ENCODE assay signal across 9 cellular contexts in the genomic region with DNA sequence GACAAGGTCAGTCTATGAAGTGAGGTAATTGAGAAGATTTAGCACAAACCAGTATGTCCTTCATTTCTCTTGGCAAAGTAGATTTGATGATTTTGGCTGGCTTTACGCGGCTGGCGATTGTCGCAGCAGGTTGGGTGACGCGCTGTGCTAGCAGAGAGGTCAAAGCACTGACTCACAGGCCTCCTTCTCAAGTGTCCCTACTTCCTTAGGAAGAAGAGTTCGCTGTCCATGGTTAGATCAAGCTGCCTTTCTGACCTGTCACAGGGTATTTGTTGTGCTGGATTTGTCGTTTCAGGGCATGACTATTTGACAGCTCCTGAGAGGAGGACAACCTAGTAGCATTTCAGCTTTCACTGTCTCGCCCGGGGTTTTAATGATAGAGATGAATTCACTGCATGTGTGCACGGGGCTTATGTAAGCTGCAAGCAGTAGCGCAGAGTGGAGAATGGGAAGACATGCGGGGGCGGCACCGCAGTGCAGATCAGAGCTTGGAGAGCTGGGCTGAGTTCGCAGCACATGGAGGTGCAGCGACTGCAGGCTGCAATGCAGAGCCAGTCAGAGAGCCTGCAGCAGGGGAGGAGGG. TPM values are rescaled to one million over a fixed set of nuclear protein-coding genes. Genes with fewer than 3 reads are reported as not detected.
DNase-seq lines count a peak whose midpoint lies in the region; ATAC-seq, FAIRE-seq and TF ChIP-seq lines count a peak whose summit lies in the region.
"Had no signal": no experiment of that assay in that cellular context is flagged by ENCODE, and none has a peak within 500 bp of the region (broad histone marks: within the 10 kb centered on the region; RNA-seq: fewer than 3 reads in every experiment).

No MANE protein-coding gene starts in this region.

- TF ChIP-seq POLR2A in thyroid gland (IDR thresholded peaks at IDR 0.05) = no peak

- no peaks in the 10 kb centered on the region for H3K27me3 ChIP-seq in thyroid gland

- DNase-seq in RCC 7860 (ENCODE audit: low spot score) (peak; percentile 6), epithelial cell of proximal tubule (ENCODE audit: low read depth) (no peak), thyroid gland (peak; percentile 15 to 24), HuH-7 (ENCODE audit: low spot score) (no peak), NCI-H2029 treated with DMSO at 0.1 percent for 48 hours (lab: John Stamatoyannopoulos, UW) (no peak), HCEC 1CT (no peak)

- FAIRE-seq in RCC 7860 (lab: Jason Lieb, UNC) = no peak

- ATAC-seq in GM18867 (IDR thresholded peaks at IDR 0.05; ENCODE audit: unreplicated experiment) = no peak

- H3K27ac ChIP-seq in mesodermal cell (ENCODE audit: low read depth, low read length, severe bottlenecking) (peak overlapping the region; percentile 17), thyroid gland (no peak overlapping the region)

- intact Hi-C loops in thyroid gland (cut with DNase I) = loop anchor here (5.0 kb wide), 1 partner anchor 738 kb away; no protein-coding TSS in a partner anchor

- H3K4me1 ChIP-seq in mesodermal cell (ENCODE audit: control insufficient read depth, insufficient read depth, low read length, poor library complexity, severe bottlenecking) (peaks cover 5% of the 10 kb centered on the region), thyroid gland (peaks cover 0 to 12% of the 10 kb centered on the region in 2 donors)

- no peaks in the 10 kb centered on the region for H3K36me3 ChIP-seq in mesodermal cell (ENCODE audit: control insufficient read depth, insufficient read depth, low read length)
- no peaks in the 10 kb centered on the region for H3K36me3 ChIP-seq in thyroid gland

- WGBS in mesodermal cell (ENCODE audit: insufficient coverage in 2 of 2), 2 experiments = 55 to 65% methylated on average over 11 to 16 of the region's 17 CpGs
- 67 to 70% methylated on average over 17 of the region's 17 CpGs for WGBS in thyroid gland, 2 donors

- TF ChIP-seq CTCF in epithelial cell of proximal tubule (conservative IDR thresholded peaks at IDR 0.05; ENCODE audit: low read depth, low read length) (no peak), thyroid gland (IDR thresholded peaks at IDR 0.05) (no peak)

- H3K9me3 ChIP-seq in mesodermal cell (ENCODE audit: control insufficient read depth, low read length) = no peaks in the 10 kb centered on the region
- no peaks in the 10 kb centered on the region for H3K9me3 ChIP-seq in thyroid gland

- H3K4me3 ChIP-seq in epithelial cell of proximal tubule (ENCODE audit: low read depth, low read length) (peak overlapping the region; percentile 28), mesodermal cell (ENCODE audit: extremely low read depth, insufficient read depth, low read length, poor library complexity, severe bottlenecking) (no peak overlapping the region), thyroid gland (replicated peaks in 1 of 3) (no peak overlapping the region)

RNA-seq across cellular contexts. Expression of gene XCL1, which starts 32.8 kb away (rescaled TPM):
- total RNA-seq in epithelial cell of proximal tubule (not detected in 2 replicates), thyroid gland (under 1 TPM in 1 of 4 donors, not detected in 3; 0.81 TPM)
- not detected for polyA plus RNA-seq in mesodermal cell (2013, experiment 1 of 2)
- polyA plus RNA-seq in mesodermal cell (2013, experiment 2 of 2) = not detected
- total RNA-seq: HT-29 had no signal

Comparison
In these comparisons a context has a peak if more than half of its experiments do, and no peak if none do; other contexts are left out.
1. DNase-seq: peak in RCC 7860 (single experiment) and thyroid gland (2 of 2); none in epithelial cell of proximal tubule (single experiment), HuH-7 (single experiment), NCI-H2029 treated with DMSO at 0.1 percent for 48 hours (single experiment) and HCEC 1CT (single experiment).